Comparison of ENCODE assay signal across 7 cellular contexts in genomic region chr9:93154293-93154903, GRCh38. TPM values are rescaled to one million over a fixed set of nuclear protein-coding genes. Genes with fewer than 3 reads are reported as not detected.
DNase-seq lines count a peak whose midpoint lies in the region; TF ChIP-seq lines count a peak whose summit lies in the region.

No MANE protein-coding gene starts in this region.

- H3K9me3 Mint-ChIP-seq in Calu3 (ENCODE audit: low read depth, unreplicated experiment), result no peaks in the 10 kb centered on the region

- TF ChIP-seq CTCF in Calu3 (IDR thresholded peaks at IDR 0.05; ENCODE audit: unreplicated experiment) (peak; percentile 45), dorsolateral prefrontal cortex (IDR thresholded peaks at IDR 0.05 in 54 of 56, conservative IDR thresholded peaks at IDR 0.05 in 2 of 56; ENCODE audit: low read depth in 1 of 56, partially characterized antibody in 56 of 56) (peak in 53 of 56 donors; percentile 23 to 71 (median 50)), neutrophil (IDR thresholded peaks at IDR 0.05) (peak; percentile 71)

- intact Hi-C loops in Calu3 (cut with micrococcal nuclease; ENCODE audit: unreplicated experiment) (no loop called here), dorsolateral prefrontal cortex (cut with DNase I) (loop anchor here in 1 of 2 donors (10.0 kb wide), 1 partner anchor 50 kb away; no protein-coding TSS in a partner anchor)

- H3K4me3 ChIP-seq in HAP-1 (no peak overlapping the region), SJCRH30 (no peak overlapping the region), dorsolateral prefrontal cortex (no peak overlapping the region), neutrophil (ENCODE audit: low read depth in 1 of 2, low read length in 1 of 2) (no peak overlapping the region)

- H3K36me3 Mint-ChIP-seq in Calu3 (ENCODE audit: insufficient read depth, unreplicated experiment), result no peaks in the 10 kb centered on the region

- no TSS peak for BruUV-seq in Calu3 (replicated peaks; lab: Mats Ljungman, UMichigan)

- H3K36me3 ChIP-seq in HAP-1 (replicated peaks) (no peaks in the 10 kb centered on the region), SJCRH30 (no peaks in the 10 kb centered on the region), neutrophil (no peaks in the 10 kb centered on the region)

- in situ Hi-C loops in HAP-1 (cut with MboI; ENCODE audit: low sequenced_read_pairs), result loop anchor here (25.0 kb wide), 1 partner anchor 808 kb away; the partner anchor contains the start of gene BARX1

- no peaks in the 10 kb centered on the region for H3K27me3 Mint-ChIP-seq in Calu3 (ENCODE audit: unreplicated experiment)

- H3K27ac ChIP-seq in SJCRH30 (no peak overlapping the region), dorsolateral prefrontal cortex (no peak overlapping the region), neutrophil (peak overlapping the region; percentile 23)

- H3K9me3 ChIP-seq in HAP-1 (no peaks in the 10 kb centered on the region), SJCRH30 (replicated peaks) (no peaks in the 10 kb centered on the region), neutrophil (no peaks in the 10 kb centered on the region)

- H3K27ac Mint-ChIP-seq in Calu3 (ENCODE audit: unreplicated experiment), result no peak overlapping the region

- H3K4me3 Mint-ChIP-seq in Calu3 (ENCODE audit: low read depth, unreplicated experiment), result no peak overlapping the region

- no peaks in the 10 kb centered on the region for H3K4me1 Mint-ChIP-seq in Calu3 (ENCODE audit: low read depth, unreplicated experiment)

- H3K4me1 ChIP-seq in HAP-1, result no peaks in the 10 kb centered on the region
- no peaks in the 10 kb centered on the region for H3K4me1 ChIP-seq in SJCRH30
- peaks cover 0 to 2% of the 10 kb centered on the region in 2 experiments for H3K4me1 ChIP-seq in neutrophil (ENCODE audit: control insufficient read depth in 1 of 2, insufficient read depth in 1 of 2, low read depth in 1 of 2, low read length in 1 of 2)

- peak; percentile 50 for DNase-seq in Calu3
- DNase-seq in HAP-1 (ENCODE audit: low spot score in 2 of 2), result peak; percentile 23 to 79
- DNase-seq in SJCRH30, result peak; percentile 57 to 78
- DNase-seq in dorsolateral prefrontal cortex, result peak in 1 of 10 donors; percentile 52
- DNase-seq in epidermal melanocyte (ENCODE audit: insufficient read length, low spot score), result no peak
- DNase-seq in NCI-H146 treated with DMSO at 0.1 percent for 48 hours (lab: John Stamatoyannopoulos, UW; ENCODE audit: unreplicated experiment), result no peak

- CTCF ChIA-PET in Calu3 (lab: Charles Lee), result interaction anchor here (0.6 to 1.3 kb wide), 4 partner anchors 35 to 151 kb away, joined by 3 to 6 read pairs (median 4); no protein-coding TSS in a partner anchor

- H3K27me3 ChIP-seq in HAP-1 (ENCODE audit: low read depth) (no peaks in the 10 kb centered on the region), SJCRH30 (peaks cover 2% of the 10 kb centered on the region; the same call in 1 of the 2 replicates), dorsolateral prefrontal cortex (no peaks in the 10 kb centered on the region), neutrophil (no peaks in the 10 kb centered on the region)

RNA-seq across cellular contexts. Expression of gene NINJ1, which starts 20.3 kb away (rescaled TPM):
- total RNA-seq in Calu3 (2022), result 12.6 and 15.2 TPM in 2 replicates
- 24.6 and 27.1 TPM in 2 replicates for total RNA-seq in SJCRH30 (2014; rRNA removed; shearing (Covaris generic))
- 10 to 100 TPM; 22.7 to 61.9 (median 33.5) TPM for total RNA-seq in dorsolateral prefrontal cortex

RNA-seq across cellular contexts. Expression of gene WNK2, which starts 29.5 kb away (rescaled TPM):
- total RNA-seq in Calu3 (2022) (81.2 and 85.7 TPM in 2 replicates), dorsolateral prefrontal cortex (100 to 1,000 TPM in 119 of 120 experiments, 10 to 100 TPM in 1; 78.8 to 241 (median 176) TPM)
- not detected in 2 replicates for total RNA-seq in SJCRH30 (2014; rRNA removed; shearing (Covaris generic))

RNA-seq across cellular contexts. Expression of gene CARD19, which starts 58.4 kb away (rescaled TPM):
- total RNA-seq in Calu3 (2022), result 26.1 and 26.4 TPM in 2 replicates
- 36.9 and 41.6 TPM in 2 replicates for total RNA-seq in SJCRH30 (2014; rRNA removed; shearing (Covaris generic))
- total RNA-seq in dorsolateral prefrontal cortex, result 10 to 100 TPM; 22.5 to 60.7 (median 38.7) TPM

Comparison
In these comparisons a context has a peak if more than half of its experiments do, and no peak if none do; other contexts are left out.
1. DNase-seq: peak in Calu3 (single experiment), HAP-1 (2 of 2) and SJCRH30 (2 of 2); none in epidermal melanocyte (single experiment) and NCI-H146 treated with DMSO at 0.1 percent for 48 hours (single experiment).
2. RNA of gene WNK2, which starts 29.5 kb away (total RNA-seq): 78.8 to 241 TPM in dorsolateral prefrontal cortex and 81.2 to 85.7 TPM in Calu3; not detected in SJCRH30; every median in the first group is over 10 times any median in the second.
3. Peak in every context shown above with its lines, with median percentiles within 50 percentile points of each other: CTCF ChIP-seq.